Comparison of ENCODE assay signal across 22 cellular contexts in genomic region chr21:40155563-40155962, GRCh38.
DNase-seq lines count a peak whose midpoint lies in the region; TF ChIP-seq lines count a peak whose summit lies in the region.
"Had no signal": no experiment of that assay in that cellular context is flagged by ENCODE, and none has a peak within 500 bp of the region (broad histone marks: within the 10 kb centered on the region; RNA-seq: fewer than 3 reads in every experiment).

No MANE protein-coding gene starts in this region.

- no peak overlapping the region for H3K4me2 ChIP-seq in BLaER1
- H3K4me2 ChIP-seq: A549 had no signal

- H3K27ac Mint-ChIP-seq in osteocyte (ENCODE audit: unreplicated experiment) (no peak overlapping the region), type B pancreatic cell (no peak overlapping the region)
- H3K27ac Mint-ChIP-seq: B cell; CD14-positive monocyte; CD4-positive, alpha-beta memory T cell; CD4-positive, CD25-positive, alpha-beta regulatory T cell; CD8-positive, alpha-beta memory T cell had no signal

- H3K4me1 ChIP-seq in BLaER1 = peaks cover 16% of the 10 kb centered on the region; the same call in 1 of the 2 replicates
- no peaks in the 10 kb centered on the region for H3K4me1 ChIP-seq in stomach
- H3K4me1 ChIP-seq: A549 had no signal

- no peaks in the 10 kb centered on the region for H3K36me3 ChIP-seq in BLaER1
- H3K36me3 ChIP-seq in stomach = no peaks in the 10 kb centered on the region

- DNase-seq in osteocyte (ENCODE audit: extremely low spot score, unreplicated experiment) = peak; percentile 57
- peak; percentile 58 for DNase-seq in type B pancreatic cell (ENCODE audit: extremely low spot score, unreplicated experiment)
- no peak for DNase-seq in dorsolateral prefrontal cortex
- no peak for DNase-seq in stomach
- DNase-seq: AML-193; C1 segment of cervical spinal cord; CD4-positive, alpha-beta memory T cell; CD4-positive, CD25-positive, alpha-beta regulatory T cell; CD8-positive, alpha-beta memory T cell; COR-L47; DMS 273 treated with DMSO at 0.1 percent for 48 hours; DMS153; DMS53; DMS79; EL; GDM1 had no signal

- H3K4me1 Mint-ChIP-seq in osteocyte (ENCODE audit: unreplicated experiment) (no peaks in the 10 kb centered on the region), type B pancreatic cell (ENCODE audit: unreplicated experiment) (peaks cover 6% of the 10 kb centered on the region)
- H3K4me1 Mint-ChIP-seq: B cell; CD14-positive monocyte; CD4-positive, alpha-beta memory T cell; CD4-positive, CD25-positive, alpha-beta regulatory T cell; CD8-positive, alpha-beta memory T cell had no signal

- H3K27me3 Mint-ChIP-seq in osteocyte (ENCODE audit: unreplicated experiment) (no peaks in the 10 kb centered on the region), type B pancreatic cell (no peaks in the 10 kb centered on the region)
- H3K27me3 Mint-ChIP-seq: B cell; CD4-positive, alpha-beta memory T cell; CD4-positive, CD25-positive, alpha-beta regulatory T cell; CD8-positive, alpha-beta memory T cell had no signal

- no peak overlapping the region for H3K9ac ChIP-seq in BLaER1

- H3K9me3 ChIP-seq in BLaER1 (no peaks in the 10 kb centered on the region), stomach (no peaks in the 10 kb centered on the region)
- H3K9me3 ChIP-seq: A549 had no signal

- no peak for TF ChIP-seq EP300 in stomach (IDR thresholded peaks at IDR 0.05)

- TF ChIP-seq POLR2A in stomach (IDR thresholded peaks at IDR 0.05) = no peak

- H3K27ac ChIP-seq in BLaER1 (0 out of 2 replicates have a peak overlapping the region, but pooled peaks have one; percentile 25), dorsolateral prefrontal cortex (no peak overlapping the region), stomach (no peak overlapping the region)
- H3K27ac ChIP-seq: 22Rv1, A549 had no signal

- WGBS in stomach, 5 donors = 71 to 81% (median 75%) methylated on average over 7 of the region's 7 CpGs

- H3K4me3 Mint-ChIP-seq in osteocyte (ENCODE audit: unreplicated experiment) = no peak overlapping the region
- no peak overlapping the region for H3K4me3 Mint-ChIP-seq in type B pancreatic cell
- H3K4me3 Mint-ChIP-seq: B cell; CD14-positive monocyte; CD4-positive, alpha-beta memory T cell; CD4-positive, CD25-positive, alpha-beta regulatory T cell; CD8-positive, alpha-beta memory T cell had no signal

- H3K9me3 Mint-ChIP-seq in osteocyte (ENCODE audit: unreplicated experiment) (peaks cover 23% of the 10 kb centered on the region), type B pancreatic cell (no peaks in the 10 kb centered on the region)

- no peak overlapping the region for H3K4me3 ChIP-seq in BLaER1
- no peak overlapping the region for H3K4me3 ChIP-seq in dorsolateral prefrontal cortex
- no peak overlapping the region for H3K4me3 ChIP-seq in stomach
- H3K4me3 ChIP-seq: A549, GM12878 had no signal

- TF ChIP-seq CTCF in osteocyte (IDR thresholded peaks at IDR 0.05) (no peak), type B pancreatic cell (conservative IDR thresholded peaks at IDR 0.05) (no peak), dorsolateral prefrontal cortex (IDR thresholded peaks at IDR 0.05 in 54 of 56, conservative IDR thresholded peaks at IDR 0.05 in 2 of 56; ENCODE audit: low read depth in 1 of 56, partially characterized antibody in 56 of 56) (no peak), stomach (IDR thresholded peaks at IDR 0.05) (no peak)

- H3K36me3 Mint-ChIP-seq in osteocyte (ENCODE audit: unreplicated experiment) (no peaks in the 10 kb centered on the region), type B pancreatic cell (no peaks in the 10 kb centered on the region)
- H3K36me3 Mint-ChIP-seq: CD14-positive monocyte; CD4-positive, alpha-beta memory T cell; CD4-positive, CD25-positive, alpha-beta regulatory T cell; CD8-positive, alpha-beta memory T cell had no signal

- intact Hi-C loops in dorsolateral prefrontal cortex (cut with DNase I) (no loop called here), stomach (cut with DNase I; ENCODE audit: low total_unique reads) (no loop called here)

- H4K20me1 ChIP-seq in BLaER1 = no peaks in the 10 kb centered on the region

- H3K27me3 ChIP-seq in BLaER1 (no peaks in the 10 kb centered on the region), dorsolateral prefrontal cortex (peaks cover 0 to 5% (median 0%) of the 10 kb centered on the region in 45 donors), stomach (no peaks in the 10 kb centered on the region)

Comparison
In these comparisons a context has a peak if more than half of its experiments do, and no peak if none do; other contexts are left out.
1. DNase-seq: peak in osteocyte (single experiment) and type B pancreatic cell (single experiment); none in dorsolateral prefrontal cortex (0 of 10) and stomach (single experiment).